ENCODE assay signal across 9 cellular contexts in genomic region chr2:191915750-191916149, GRCh38.
"Had no signal": no experiment of that assay in that cellular context is flagged by ENCODE, and none has a peak within 500 bp of the region (broad histone marks: within the 10 kb centered on the region; RNA-seq: fewer than 3 reads in every experiment).

No MANE protein-coding gene starts in this region.

- H3K9me3 Mint-ChIP-seq: H9, HFFc6 had no signal

- H3K27ac Mint-ChIP-seq: H9, HFFc6 had no signal

- H3K9me3 ChIP-seq: HAP-1 had no signal

- H2AFZ ChIP-seq: GM23248, GM23338 had no signal

- H3K4me3 Mint-ChIP-seq: GM23338, H9, HFFc6 had no signal

- DNase-seq: GM23248, GOT3, H7, H9, HCEC 1CT, HFFc6 had no signal

- H3K36me3 ChIP-seq: HAP-1 had no signal

- H3K4me2 ChIP-seq: GM23338 had no signal

- ATAC-seq: GM23338, HCT116 had no signal

- H3K4me3 ChIP-seq: GM23248, GM23338, HAP-1 had no signal

- H3K9ac ChIP-seq: GM23248 had no signal

- H3K27ac ChIP-seq: GM23248 had no signal

- H3K4me1 ChIP-seq: HAP-1 had no signal
